Comparison of ENCODE assay signal across 8 cellular contexts in the genomic region with DNA sequence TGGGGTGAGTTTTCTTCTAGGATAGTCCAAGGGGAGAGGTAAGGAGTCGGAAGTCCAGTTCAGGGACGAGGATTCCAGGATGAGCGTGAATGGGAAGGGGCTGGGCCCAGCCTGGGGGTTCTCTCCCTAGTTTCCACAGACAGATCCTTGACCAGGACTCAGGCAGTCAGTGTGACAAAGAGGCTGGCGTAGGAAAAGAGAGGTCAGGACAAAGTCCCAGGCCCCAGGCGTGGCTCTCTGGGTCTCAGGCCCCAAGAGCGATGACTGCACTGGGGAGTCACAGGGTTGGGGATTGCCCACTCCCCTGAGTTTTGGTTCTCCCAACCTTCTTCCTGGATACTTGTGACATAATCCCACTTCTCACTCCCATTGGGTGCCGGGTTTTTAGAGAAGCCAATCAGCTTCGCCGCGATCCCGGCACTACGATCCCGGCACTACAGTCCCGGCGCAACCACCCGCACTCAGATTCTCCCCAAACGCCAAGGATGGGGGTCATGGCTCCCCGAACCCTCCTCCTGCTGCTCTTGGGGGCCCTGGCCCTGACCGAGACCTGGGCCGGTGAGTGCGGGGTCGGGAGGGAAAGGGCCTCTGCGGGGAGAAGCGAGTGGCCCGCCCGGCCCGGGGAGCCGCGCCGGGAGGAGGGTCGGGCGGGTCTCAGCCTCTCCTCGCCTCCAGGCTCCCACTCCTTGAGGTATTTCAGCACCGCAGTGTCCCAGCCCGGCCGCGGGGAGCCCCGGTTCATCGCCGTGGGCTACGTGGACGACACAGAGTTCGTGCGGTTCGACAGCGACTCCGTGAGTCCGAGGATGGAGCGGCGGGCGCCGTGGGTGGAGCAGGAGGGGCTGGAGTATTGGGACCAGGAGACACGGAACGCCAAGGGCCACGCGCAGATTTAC. TPM values are rescaled to one million over a fixed set of nuclear protein-coding genes. Genes with fewer than 3 reads are reported as not detected.
DNase-seq lines count a peak whose midpoint lies in the region; ATAC-seq and TF ChIP-seq lines count a peak whose summit lies in the region.

No MANE protein-coding gene starts in this region.

- intact Hi-C loops in right cardiac atrium (cut with DNase I) (no loop called here), psoas muscle (cut with DNase I) (no loop called here), uterus (cut with DNase I; ENCODE audit: low total_unique reads) (no loop called here)

- H3K9me3 ChIP-seq in Karpas-422 (ENCODE audit: low read length), result no peaks in the 10 kb centered on the region
- H3K9me3 ChIP-seq in right cardiac atrium (ENCODE audit: control insufficient read depth, low read length), result no peaks in the 10 kb centered on the region
- no peaks in the 10 kb centered on the region for H3K9me3 ChIP-seq in psoas muscle
- H3K9me3 ChIP-seq in uterus, result no peaks in the 10 kb centered on the region

- peak; percentile 23 for TF ChIP-seq CTCF in psoas muscle (IDR thresholded peaks at IDR 0.05)
- TF ChIP-seq CTCF in uterus (IDR thresholded peaks at IDR 0.05), result peak in 3 of 4 experiments; percentile 27 to 38 (median 32)

- peak overlapping the region; percentile 89 for H2AFZ ChIP-seq in Karpas-422 (ENCODE audit: low read length)

- peaks cover 3% of the 10 kb centered on the region; the same call in 1 of the 2 replicates for H3K4me1 ChIP-seq in Karpas-422 (ENCODE audit: low read length)
- peaks cover 3% of the 10 kb centered on the region for H3K4me1 ChIP-seq in right cardiac atrium (ENCODE audit: control insufficient read depth, insufficient read depth, low read length)
- H3K4me1 ChIP-seq in psoas muscle, result no peaks in the 10 kb centered on the region
- no peaks in the 10 kb centered on the region for H3K4me1 ChIP-seq in uterus

- H3K4me3 ChIP-seq in Karpas-422 (ENCODE audit: low read length) (peak overlapping the region; percentile 69), right cardiac atrium (ENCODE audit: low read length) (peak overlapping the region; percentile 89), psoas muscle (peak overlapping the region; percentile 96), uterus (peak overlapping the region; percentile 72 to 75)

- H3K27ac ChIP-seq in Karpas-422 (ENCODE audit: low read length), result no peak overlapping the region
- peak overlapping the region; percentile 45 for H3K27ac ChIP-seq in right cardiac atrium (ENCODE audit: low read length)
- H3K27ac ChIP-seq in psoas muscle, result peak overlapping the region; percentile 67
- H3K27ac ChIP-seq in uterus, result peak overlapping the region; percentile 77 to 91

- WGBS in right cardiac atrium, result 1% methylated on average over 56 of the region's 56 CpGs
- 1% methylated on average over 47 to 56 of the region's 56 CpGs for WGBS in psoas muscle, 3 donors

- H3K9ac ChIP-seq in Karpas-422 (ENCODE audit: low read length), result peak overlapping the region; percentile 65

- no peaks in the 10 kb centered on the region for H3K36me3 ChIP-seq in Karpas-422 (ENCODE audit: insufficient read depth, low read length)
- no peaks in the 10 kb centered on the region for H3K36me3 ChIP-seq in psoas muscle (ENCODE audit: insufficient read depth in 1 of 2, low read depth in 1 of 2)
- no peaks in the 10 kb centered on the region for H3K36me3 ChIP-seq in uterus

- peak; percentile 66 for DNase-seq in DMS79 treated with DMSO at 0.1 percent for 48 hours (lab: John Stamatoyannopoulos, UW)
- DNase-seq in Karpas-422, result peak; percentile 65
- peak; percentile 31 to 81 (median 50) for DNase-seq in T-helper 1 cell
- peak in 53 of 56 donors; percentile 9 to 86 (median 60) for DNase-seq in amygdala (lab: John Stamatoyannopoulos, UW)
- DNase-seq in right cardiac atrium, result peak; percentile 69 to 86 (median 84)
- peak; percentile 68 to 70 for DNase-seq in psoas muscle
- peak; percentile 72 to 75 for DNase-seq in uterus

- H3K27me3 ChIP-seq in Karpas-422 (ENCODE audit: low read length) (no peaks in the 10 kb centered on the region), right cardiac atrium (ENCODE audit: control insufficient read depth, insufficient read depth) (no peaks in the 10 kb centered on the region), psoas muscle (ENCODE audit: insufficient read depth in 3 of 3, low read length in 2 of 3) (peaks cover 0 to 9% (median 0%) of the 10 kb centered on the region in 3 donors), uterus (no peaks in the 10 kb centered on the region)

- no peaks in the 10 kb centered on the region for H3K9me2 ChIP-seq in Karpas-422 (replicated peaks; ENCODE audit: insufficient read depth, low read length)

- H3K4me2 ChIP-seq in Karpas-422 (ENCODE audit: low read depth, low read length, poor library complexity, severe bottlenecking), result peak overlapping the region; percentile 65

- H3K79me2 ChIP-seq in Karpas-422 (ENCODE audit: low read length), result no peaks in the 10 kb centered on the region

- ATAC-seq in GM21576 (IDR thresholded peaks at IDR 0.05; ENCODE audit: unreplicated experiment), result peak; percentile 90
- ATAC-seq in right cardiac atrium, result peak; percentile 96 to 97
- peak; percentile 88 to 97 (median 95) for ATAC-seq in psoas muscle

- peak; percentile 46 to 50 for TF ChIP-seq POLR2A in uterus (IDR thresholded peaks at IDR 0.05)

- H4K20me1 ChIP-seq in Karpas-422 (ENCODE audit: insufficient read depth, low read depth, low read length), result no peaks in the 10 kb centered on the region

RNA-seq across cellular contexts. Expression of a gene that starts 46.2 kb away (rescaled TPM):
- 37.0 and 49.7 TPM in 2 replicates for total RNA-seq in Karpas-422 (2014; rRNA removed; shearing (Covaris generic); ENCODE audit: low replicate concordance)
- total RNA-seq in right cardiac atrium (10 to 100 TPM; 19.9 to 27.1 (median 25.1) TPM), psoas muscle (10 to 100 TPM; 13.2 to 18.1 (median 14.8) TPM), uterus (10 to 100 TPM; 14.9 to 38.1 (median 30.0) TPM)
- polyA plus RNA-seq in right cardiac atrium (19.6 TPM), psoas muscle (10 to 100 TPM; 13.1 to 36.4 (median 17.9) TPM)
